ENCODE assay signal across 1 cellular context in genomic region chr6:33276581-33276863, GRCh38.
TF ChIP-seq lines count a peak whose summit lies in the region.

No MANE protein-coding gene starts in this region.

TF ChIP-seq in K562, 482 proteins besides CTCF, POLR2A, EP300 and RAD21 (continues in another document):
- no peak for TF ChIP-seq BMI1 (IDR thresholded peaks at IDR 0.05; ENCODE audit: low read length)
- no peak for TF ChIP-seq MLX (CRISPR knock-in tag; conservative IDR thresholded peaks at IDR 0.05)
- TF ChIP-seq MCM2 (IDR thresholded peaks at IDR 0.05; ENCODE audit: low read depth), result no peak
- no peak for TF ChIP-seq MEF2A (IDR thresholded peaks at IDR 0.05; ENCODE audit: control insufficient read depth, low read depth, low read length)
- TF ChIP-seq TAF7 (tag; IDR thresholded peaks at IDR 0.05), result no peak
- no peak for TF ChIP-seq TAL1 (IDR thresholded peaks at IDR 0.05)
- TF ChIP-seq KDM1A (IDR thresholded peaks at IDR 0.05), result no peak
- peak in 1 of 2 experiments; percentile 24 for TF ChIP-seq AFF1 (IDR thresholded peaks at IDR 0.05; ENCODE audit: low read depth in 1 of 2, partially characterized antibody in 2 of 2)
- no peak for TF ChIP-seq HOMEZ (CRISPR knock-in tag; IDR thresholded peaks at IDR 0.05)
- no peak for TF ChIP-seq TARDBP (IDR thresholded peaks at IDR 0.05)
- 0 out of 2 replicates have a peak, but pooled peaks have one; percentile 64 for TF ChIP-seq ZNF408 (CRISPR knock-in tag; IDR thresholded peaks at IDR 0.05; ENCODE audit: low read depth)
- TF ChIP-seq ETV6 (IDR thresholded peaks at IDR 0.05; ENCODE audit: borderline replicate concordance in 1 of 2, low read depth in 2 of 2, low read length in 1 of 2), result no peak
- no peak for TF ChIP-seq ETV6 (CRISPR knock-in tag; IDR thresholded peaks at IDR 0.05; ENCODE audit: borderline replicate concordance)
- TF ChIP-seq CREB3L1 (IDR thresholded peaks at IDR 0.05; ENCODE audit: borderline replicate concordance, low read depth), result no peak
- TF ChIP-seq BACH1 (tag; IDR thresholded peaks at IDR 0.05), result no peak
- 0 out of 2 replicates have a peak, but pooled peaks have one; percentile 27 for TF ChIP-seq ZNF449 (CRISPR knock-in tag; IDR thresholded peaks at IDR 0.05)
- no peak for TF ChIP-seq ZMIZ1 (IDR thresholded peaks at IDR 0.05; ENCODE audit: low read depth in 2 of 2, low read length in 2 of 2)
- peak; percentile 15; the same call in 1 of the 2 replicates for TF ChIP-seq NFXL1 (CRISPR knock-in tag; IDR thresholded peaks at IDR 0.05)
- TF ChIP-seq ZNF696 (CRISPR knock-in tag; conservative IDR thresholded peaks at IDR 0.05), result peak; percentile 63; the same call in 1 of the 2 replicates
- 0 out of 2 replicates have a peak, but pooled peaks have one; percentile 48 for TF ChIP-seq ZNF707 (CRISPR knock-in tag; conservative IDR thresholded peaks at IDR 0.05)
- no peak for TF ChIP-seq ZNF12 (CRISPR knock-in tag; IDR thresholded peaks at IDR 0.05)
- TF ChIP-seq NBN (IDR thresholded peaks at IDR 0.05; ENCODE audit: low read depth), result no peak
- no peak for TF ChIP-seq NCOA4 (IDR thresholded peaks at IDR 0.05; ENCODE audit: partially characterized antibody)
- TF ChIP-seq ZNF445 (CRISPR knock-in tag; IDR thresholded peaks at IDR 0.05; ENCODE audit: low read depth), result no peak
- TF ChIP-seq SMARCE1 (IDR thresholded peaks at IDR 0.05), result no peak; the same call in 1 of the 2 replicates
- no peak for TF ChIP-seq RBM17 (IDR thresholded peaks at IDR 0.05; ENCODE audit: borderline replicate concordance, low read depth, low read length)
- 0 out of 4 replicates have a peak, but pooled peaks of 1 of the 2 experiments have one; percentile 15 for TF ChIP-seq MLLT1 (IDR thresholded peaks at IDR 0.05)
- TF ChIP-seq ZNF76 (CRISPR knock-in tag; IDR thresholded peaks at IDR 0.05; ENCODE audit: borderline replicate concordance), result no peak
- TF ChIP-seq BRD9 (IDR thresholded peaks at IDR 0.05; ENCODE audit: low read depth, partially characterized antibody), result no peak
- TF ChIP-seq HMG20A (CRISPR knock-in tag; conservative IDR thresholded peaks at IDR 0.05), result 0 out of 2 replicates have a peak, but pooled peaks have one; percentile 40
- TF ChIP-seq PCBP1 (IDR thresholded peaks at IDR 0.05; ENCODE audit: low read depth, low read length, poor library complexity, severe bottlenecking), result no peak
- TF ChIP-seq DPF2 (IDR thresholded peaks at IDR 0.05), result no peak
- no peak for TF ChIP-seq MCM7 (IDR thresholded peaks at IDR 0.05)
- TF ChIP-seq ZNF511 (CRISPR knock-in tag; IDR thresholded peaks at IDR 0.05), result no peak
- TF ChIP-seq CHD2 (IDR thresholded peaks at IDR 0.05; ENCODE audit: low read depth, low read length), result no peak
- no peak for TF ChIP-seq ZBTB7A (IDR thresholded peaks at IDR 0.05; ENCODE audit: borderline replicate concordance, control insufficient read depth, low read depth, low read length)
- TF ChIP-seq CREB3 (tag; conservative IDR thresholded peaks at IDR 0.05; ENCODE audit: low read depth), result no peak
- TF ChIP-seq BRF1 (IDR thresholded peaks at IDR 0.05; ENCODE audit: borderline replicate concordance, extremely low read depth, insufficient read length), result no peak
- no peak for TF ChIP-seq MYC (IDR thresholded peaks at IDR 0.05; ENCODE audit: low read depth, low read length)
- peak; percentile 25; the same call in 1 of the 2 replicates for TF ChIP-seq MYC (CRISPR knock-in tag; IDR thresholded peaks at IDR 0.05; ENCODE audit: borderline replicate concordance, low read depth)
- TF ChIP-seq BCL6 (CRISPR knock-in tag; IDR thresholded peaks at IDR 0.05), result no peak
- TF ChIP-seq CREBBP (IDR thresholded peaks at IDR 0.05; ENCODE audit: low read depth, low read length), result no peak
- TF ChIP-seq ZNF57 (CRISPR knock-in tag; IDR thresholded peaks at IDR 0.05), result no peak
- TF ChIP-seq NCOA1 (IDR thresholded peaks at IDR 0.05; ENCODE audit: low read depth), result no peak
- TF ChIP-seq PHTF2 (CRISPR knock-in tag; IDR thresholded peaks at IDR 0.05), result no peak
- TF ChIP-seq ELK3 (CRISPR knock-in tag; IDR thresholded peaks at IDR 0.05), result no peak
- TF ChIP-seq ZNF224 (CRISPR knock-in tag; IDR thresholded peaks at IDR 0.05), result no peak
- TF ChIP-seq MTA3 (IDR thresholded peaks at IDR 0.05; ENCODE audit: borderline replicate concordance), result no peak
- 0 out of 2 replicates have a peak, but pooled peaks have one; percentile 11 for TF ChIP-seq ZBTB2 (IDR thresholded peaks at IDR 0.05)
